Comparison of ENCODE assay signal across 31 cellular contexts in genomic region chr4:188206783-188207182, GRCh38.
"Had no signal": no experiment of that assay in that cellular context is flagged by ENCODE, and none has a peak within 500 bp of the region (broad histone marks: within the 10 kb centered on the region; RNA-seq: fewer than 3 reads in every experiment).

No MANE protein-coding gene starts in this region.

- H3K27me3 Mint-ChIP-seq: activated CD4-positive, alpha-beta memory T cell treated with anti-CD3 and anti-CD28 coated beads for 36 hours; activated CD4-positive, alpha-beta T cell treated with anti-CD3 and anti-CD28 coated beads for 36 hours; activated CD4-positive, alpha-beta T cell treated with anti-CD3 and anti-CD28 coated beads, Interleukin-2, amount 10 ng/mL, durations not matched to agents 24 days and 14 days; activated CD8-positive, alpha-beta memory T cell treated with anti-CD3 and anti-CD28 coated beads, Interleukin-2, amount 10 ng/mL, durations not matched to agents 7 days and 5 days; activated naive CD4-positive, alpha-beta T cell treated with anti-CD3 and anti-CD28 coated beads, Interleukin-2, amount 10 ng/mL, durations not matched to agents 7 days and 5 days; activated naive CD8-positive, alpha-beta T cell treated with anti-CD3 and anti-CD28 coated beads, Interleukin-2, amount 10 ng/mL, durations not matched to agents 7 days and 5 days; central memory CD8-positive, alpha-beta T cell; dendritic cell treated with granulocyte-macrophage colony-stimulating factor and Interleukin-4, amounts not matched to agents 40 ng/mL and 50 ng/mL, for 4 days had no signal

- H3K27ac Mint-ChIP-seq: activated CD4-positive, alpha-beta memory T cell treated with anti-CD3 and anti-CD28 coated beads for 36 hours; activated CD4-positive, alpha-beta T cell treated with anti-CD3 and anti-CD28 coated beads for 36 hours; activated CD4-positive, alpha-beta T cell treated with anti-CD3 and anti-CD28 coated beads, Interleukin-2, amount 10 ng/mL, durations not matched to agents 24 days and 14 days; activated CD8-positive, alpha-beta memory T cell treated with anti-CD3 and anti-CD28 coated beads, Interleukin-2, amount 10 ng/mL, durations not matched to agents 7 days and 5 days; activated CD8-positive, alpha-beta T cell treated with anti-CD3 and anti-CD28 coated beads, Interleukin-2, amount 10 ng/mL, durations not matched to agents 7 days and 5 days; activated naive CD4-positive, alpha-beta T cell treated with anti-CD3 and anti-CD28 coated beads, Interleukin-2, amount 10 ng/mL, durations not matched to agents 7 days and 5 days; activated naive CD4-positive, alpha-beta T cell treated with anti-CD3 and anti-CD28 coated beads, Interleukin-2, amount 50 U/mL, for 72 hours; activated naive CD8-positive, alpha-beta T cell treated with anti-CD3 and anti-CD28 coated beads, Interleukin-2, amount 10 ng/mL, durations not matched to agents 7 days and 5 days; dendritic cell treated with granulocyte-macrophage colony-stimulating factor and Interleukin-4, amounts not matched to agents 40 ng/mL and 50 ng/mL, for 4 days; endodermal cell had no signal

- H3K27me3 ChIP-seq: brain microvascular endothelial cell had no signal

- H3K27ac ChIP-seq: brain microvascular endothelial cell, coronary artery, dorsolateral prefrontal cortex had no signal

- H3K4me1 Mint-ChIP-seq: activated CD4-positive, alpha-beta T cell treated with anti-CD3 and anti-CD28 coated beads for 36 hours; activated CD4-positive, alpha-beta T cell treated with anti-CD3 and anti-CD28 coated beads, Interleukin-2, amount 10 ng/mL, durations not matched to agents 24 days and 14 days; activated CD8-positive, alpha-beta memory T cell treated with anti-CD3 and anti-CD28 coated beads, Interleukin-2, amount 10 ng/mL, durations not matched to agents 7 days and 5 days; activated naive CD4-positive, alpha-beta T cell treated with anti-CD3 and anti-CD28 coated beads, Interleukin-2, amount 10 ng/mL, durations not matched to agents 7 days and 5 days; activated naive CD8-positive, alpha-beta T cell treated with anti-CD3 and anti-CD28 coated beads, Interleukin-2, amount 10 ng/mL, durations not matched to agents 7 days and 5 days; central memory CD8-positive, alpha-beta T cell; endodermal cell had no signal

- H3K4me3 ChIP-seq: coronary artery, dorsolateral prefrontal cortex had no signal

- DNase-seq: activated CD4-positive, alpha-beta memory T cell treated with anti-CD3 and anti-CD28 coated beads for 36 hours; activated CD4-positive, alpha-beta T cell treated with anti-CD3 and anti-CD28 coated beads for 36 hours; activated CD4-positive, alpha-beta T cell treated with anti-CD3 and anti-CD28 coated beads, Interleukin-2, amount 10 ng/mL, durations not matched to agents 24 days and 14 days; activated CD4-positive, CD25-positive, alpha-beta regulatory T cell; activated CD4-positive, CD25-positive, alpha-beta regulatory T cell treated with anti-CD3 and anti-CD28 coated beads, Interleukin-2, amount 50 U/mL, for 72 hours; activated CD8-positive, alpha-beta memory T cell treated with anti-CD3 and anti-CD28 coated beads, Interleukin-2, amount 10 ng/mL, durations not matched to agents 7 days and 5 days; activated CD8-positive, alpha-beta memory T cell treated with anti-CD3 and anti-CD28 coated beads, Interleukin-2, amount 50 U/mL, for 4 hours; activated CD8-positive, alpha-beta T cell treated with anti-CD3 and anti-CD28 coated beads, Interleukin-2, amount 10 ng/mL, durations not matched to agents 7 days and 5 days; activated gamma-delta T cell; activated naive CD4-positive, alpha-beta T cell; activated naive CD4-positive, alpha-beta T cell treated with anti-CD3 and anti-CD28 coated beads, Interleukin-2, amount 10 ng/mL, durations not matched to agents 7 days and 5 days; activated naive CD8-positive, alpha-beta T cell treated with anti-CD3 and anti-CD28 coated beads, Interleukin-2, amount 10 ng/mL, durations not matched to agents 7 days and 5 days; activated T-cell treated with anti-CD3 and anti-CD28 coated beads, Interleukin-2, amount 50 U/mL, for 1 hour; activated T-cell treated with anti-CD3 and anti-CD28 coated beads, Interleukin-2, amount 50 U/mL, for 48 hours; amniotic stem cell; anterior cingulate cortex; brain microvascular endothelial cell; dorsolateral prefrontal cortex; effector memory CD4-positive, alpha-beta T cell; endodermal cell; foreskin fibroblast; head of caudate nucleus; T-helper 2 cell had no signal

- H3K4me3 Mint-ChIP-seq: activated CD4-positive, alpha-beta memory T cell treated with anti-CD3 and anti-CD28 coated beads for 36 hours; activated CD4-positive, alpha-beta T cell treated with anti-CD3 and anti-CD28 coated beads for 36 hours; activated CD4-positive, alpha-beta T cell treated with anti-CD3 and anti-CD28 coated beads, Interleukin-2, amount 10 ng/mL, durations not matched to agents 24 days and 14 days; activated CD8-positive, alpha-beta memory T cell treated with anti-CD3 and anti-CD28 coated beads, Interleukin-2, amount 10 ng/mL, durations not matched to agents 7 days and 5 days; activated CD8-positive, alpha-beta T cell treated with anti-CD3 and anti-CD28 coated beads, Interleukin-2, amount 10 ng/mL, durations not matched to agents 7 days and 5 days; activated naive CD4-positive, alpha-beta T cell treated with anti-CD3 and anti-CD28 coated beads, Interleukin-2, amount 10 ng/mL, durations not matched to agents 7 days and 5 days; activated naive CD8-positive, alpha-beta T cell treated with anti-CD3 and anti-CD28 coated beads, Interleukin-2, amount 10 ng/mL, durations not matched to agents 7 days and 5 days; central memory CD8-positive, alpha-beta T cell; dendritic cell treated with granulocyte-macrophage colony-stimulating factor and Interleukin-4, amounts not matched to agents 40 ng/mL and 50 ng/mL, for 4 days; endodermal cell had no signal

- H3K36me3 Mint-ChIP-seq: activated CD4-positive, alpha-beta memory T cell treated with anti-CD3 and anti-CD28 coated beads for 36 hours; activated naive CD4-positive, alpha-beta T cell treated with anti-CD3 and anti-CD28 coated beads, Interleukin-2, amount 10 ng/mL, durations not matched to agents 7 days and 5 days; activated naive CD8-positive, alpha-beta T cell treated with anti-CD3 and anti-CD28 coated beads, Interleukin-2, amount 10 ng/mL, durations not matched to agents 7 days and 5 days had no signal

- FAIRE-seq: astrocyte, bronchial epithelial cell, frontal cortex had no signal

- ATAC-seq: activated CD4-positive, alpha-beta T cell treated with anti-CD3 and anti-CD28 coated beads for 36 hours; activated CD8-positive, alpha-beta memory T cell treated with anti-CD3 and anti-CD28 coated beads, Interleukin-2, amount 10 ng/mL, durations not matched to agents 7 days and 5 days; activated CD8-positive, alpha-beta T cell treated with anti-CD3 and anti-CD28 coated beads, Interleukin-2, amount 10 ng/mL, durations not matched to agents 7 days and 5 days; activated naive CD4-positive, alpha-beta T cell treated with anti-CD3 and anti-CD28 coated beads, Interleukin-2, amount 50 U/mL, for 72 hours; esophagus mucosa had no signal

- H3K36me3 ChIP-seq: brain microvascular endothelial cell had no signal

- H3K9me3 Mint-ChIP-seq: activated CD4-positive, alpha-beta T cell treated with anti-CD3 and anti-CD28 coated beads, Interleukin-2, amount 10 ng/mL, durations not matched to agents 24 days and 14 days; endodermal cell had no signal
